ENCODE assay signal across 1 cellular context in genomic region chr19:8085606-8086464, GRCh38.
TF ChIP-seq lines count a peak whose summit lies in the region.

No MANE protein-coding gene starts in this region.

TF ChIP-seq in liver, 16 proteins besides CTCF, POLR2A, EP300 and RAD21 (continued from another document):
- TF ChIP-seq REST (IDR thresholded peaks at IDR 0.05) (no peak), FOXA1 (IDR thresholded peaks at IDR 0.05) (no peak), EGR1 (IDR thresholded peaks at IDR 0.05; ENCODE audit: low read depth in 2 of 2) (no peak)
